In the genomic region with DNA sequence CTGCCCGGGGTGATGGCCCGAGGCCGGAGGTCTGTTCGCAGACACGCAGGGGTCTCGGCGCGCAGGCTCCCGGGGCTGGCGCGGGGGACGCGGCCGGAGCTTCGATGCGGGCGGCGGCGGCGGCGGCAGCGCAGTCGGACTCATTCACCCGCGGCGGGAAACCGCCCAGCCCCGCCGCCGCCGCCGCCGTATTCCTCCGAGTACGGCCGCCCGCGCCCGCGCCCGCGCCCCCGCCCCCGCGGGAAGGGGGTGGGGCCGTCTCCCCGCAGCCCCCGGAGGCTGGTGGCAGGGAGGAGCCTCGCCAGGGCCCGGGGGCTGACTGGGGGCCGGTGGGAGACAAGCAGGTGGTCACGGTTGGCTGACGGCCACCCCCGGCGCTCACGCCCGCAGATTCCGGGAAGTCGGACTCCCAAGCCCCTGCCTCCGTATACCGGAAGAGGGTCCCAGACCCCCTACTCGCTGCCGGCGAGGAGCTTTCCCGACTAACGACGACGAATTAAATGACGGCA, we compare ENCODE assay signal across 7 cellular contexts. TPM values are rescaled to one million over a fixed set of nuclear protein-coding genes. Genes with fewer than 3 reads are reported as not detected.
DNase-seq lines count a peak whose midpoint lies in the region; ATAC-seq and TF ChIP-seq lines count a peak whose summit lies in the region.

A gene with protein sequence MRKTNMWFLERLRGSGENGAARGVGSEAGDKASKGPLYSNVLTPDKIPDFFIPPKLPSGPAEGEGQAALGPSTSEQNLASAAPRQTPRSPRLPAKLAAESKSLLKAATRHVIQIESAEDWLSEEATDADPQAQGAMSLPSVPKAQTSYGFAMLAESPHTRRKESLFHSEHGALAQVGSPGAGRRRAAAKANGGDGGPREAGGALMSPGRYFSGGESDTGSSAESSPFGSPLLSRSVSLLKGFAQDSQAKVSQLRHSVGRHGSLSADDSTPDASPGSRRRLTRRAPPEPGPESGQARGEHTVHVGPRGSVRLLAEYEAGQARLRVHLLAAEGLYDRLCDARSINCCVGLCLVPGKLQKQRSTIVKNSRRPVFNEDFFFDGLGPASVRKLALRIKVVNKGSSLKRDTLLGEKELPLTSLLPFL (minus strand): TSS at position 142 of the 509 bp plus-strand sequence. CDS start 786 bp downstream, outside the sequence.

- H3K36me3 ChIP-seq in esophagus squamous epithelium, result no peaks in the 10 kb centered on the region
- peaks cover 3% of the 10 kb centered on the region for H3K36me3 ChIP-seq in neuron (ENCODE audit: insufficient read depth, low read length)

- H3K9me3 ChIP-seq in esophagus squamous epithelium (no peaks in the 10 kb centered on the region), neuron (ENCODE audit: low read length) (no peaks in the 10 kb centered on the region)

- H3K27me3 ChIP-seq in esophagus squamous epithelium (peaks cover 0 to 88% (median 13%) of the 10 kb centered on the region in 4 donors), neuron (ENCODE audit: insufficient read depth, low read length) (peaks cover 4% of the 10 kb centered on the region)

- no peak for TF ChIP-seq POLR2A in esophagus squamous epithelium (IDR thresholded peaks at IDR 0.05)

- H3K4me3 Mint-ChIP-seq in HFFc6, result peak within 1 kb of the TSS; percentile 61
- peak within 1 kb of the TSS; percentile 75 for H3K4me3 Mint-ChIP-seq in activated B cell treated with CpG ODN at 0.5 μM for 24 hours

- ATAC-seq in activated B cell treated with CpG ODN at 0.5 μM for 24 hours (ENCODE audit: low read depth), result no peak
- no peak for ATAC-seq in HG03175 (IDR thresholded peaks at IDR 0.05; ENCODE audit: unreplicated experiment)
- no peak for ATAC-seq in GM19455 (IDR thresholded peaks at IDR 0.05; ENCODE audit: unreplicated experiment)

- H3K9me3 Mint-ChIP-seq in HFFc6 (peaks cover 3% of the 10 kb centered on the region), activated B cell treated with CpG ODN at 0.5 μM for 24 hours (no peaks in the 10 kb centered on the region)

- H2AFZ ChIP-seq in neuron (ENCODE audit: low read depth, low read length), result peak within 1 kb of the TSS; percentile 71

- CTCF ChIA-PET in activated B cell treated with CpG ODN at 0.5 μM for 24 hours (lab: Charles Lee), result no interaction called here

- no peaks in the 10 kb centered on the region for H3K36me3 Mint-ChIP-seq in HFFc6 (ENCODE audit: low read depth)
- H3K36me3 Mint-ChIP-seq in activated B cell treated with CpG ODN at 0.5 μM for 24 hours (ENCODE audit: low read depth), result no peaks in the 10 kb centered on the region

- DNase-seq in HFFc6 (no peak), activated B cell treated with CpG ODN at 0.5 μM for 24 hours (no peak), esophagus squamous epithelium (lab: John Stamatoyannopoulos, UW) (no peak), foreskin melanocyte (no peak)

- no peak within 1 kb of the TSS for H3K27ac ChIP-seq in esophagus squamous epithelium

- no peak within 1 kb of the TSS for H3K27ac Mint-ChIP-seq in HFFc6
- H3K27ac Mint-ChIP-seq in activated B cell treated with CpG ODN at 0.5 μM for 24 hours, result no peak within 1 kb of the TSS

- peaks cover 15 to 38% (median 16%) of the 10 kb centered on the region in 3 donors for H3K4me1 ChIP-seq in esophagus squamous epithelium
- peaks cover 22% of the 10 kb centered on the region for H3K4me1 ChIP-seq in neuron (ENCODE audit: insufficient read depth, low read length)

- H3K4me1 Mint-ChIP-seq in HFFc6 (ENCODE audit: low read depth), result 0 out of 2 replicates have a peak, but pooled peaks cover 4% of the 10 kb centered on the region
- peaks cover 6% of the 10 kb centered on the region for H3K4me1 Mint-ChIP-seq in activated B cell treated with CpG ODN at 0.5 μM for 24 hours

- TF ChIP-seq CTCF in HFFc6 (IDR thresholded peaks at IDR 0.05), result no peak
- no peak for TF ChIP-seq CTCF in activated B cell treated with CpG ODN at 0.5 μM for 24 hours (IDR thresholded peaks at IDR 0.05)
- TF ChIP-seq CTCF in esophagus squamous epithelium (IDR thresholded peaks at IDR 0.05), result no peak

- H3K4me3 ChIP-seq in esophagus squamous epithelium (peak within 1 kb of the TSS; percentile 21 to 63 (median 36)), neuron (ENCODE audit: low read length) (peak within 1 kb of the TSS; percentile 62)

- POLR2A ChIA-PET in activated B cell treated with CpG ODN at 0.5 μM for 24 hours (lab: Charles Lee), result no interaction called here

- WGBS in esophagus squamous epithelium, 2 donors, result no CpG with 5 or more reads among the region's 69 CpGs

- H3K27me3 Mint-ChIP-seq in HFFc6 (ENCODE audit: insufficient read depth) (peaks cover 2% of the 10 kb centered on the region; the same call in 1 of the 2 replicates), activated B cell treated with CpG ODN at 0.5 μM for 24 hours (peaks cover 12% of the 10 kb centered on the region)

- intact Hi-C loops in activated B cell treated with CpG ODN at 0.5 μM for 24 hours (cut with micrococcal nuclease), result no loop called here
- intact Hi-C loops in esophagus squamous epithelium (cut with DNase I), result no loop called here

RNA-seq across cellular contexts. Expression of the gene that starts here (rescaled TPM):
- total RNA-seq in HFFc6 (2021; fragmentation: NEBNext Ultra II Directional; extraction: Animal tissue kit (Norgen Biotek cat#: 25700)), result not detected
- total RNA-seq in activated B cell treated with CpG ODN at 0.5 μM for 24 hours, result not detected in 2 replicates
- 1 to 10 TPM in 1 of 4 donors, under 1 TPM in 3; 0.15 to 1.1 (median 0.45) TPM for total RNA-seq in esophagus squamous epithelium
